Comparison of ENCODE assay signal across 12 cellular contexts in the genomic region with DNA sequence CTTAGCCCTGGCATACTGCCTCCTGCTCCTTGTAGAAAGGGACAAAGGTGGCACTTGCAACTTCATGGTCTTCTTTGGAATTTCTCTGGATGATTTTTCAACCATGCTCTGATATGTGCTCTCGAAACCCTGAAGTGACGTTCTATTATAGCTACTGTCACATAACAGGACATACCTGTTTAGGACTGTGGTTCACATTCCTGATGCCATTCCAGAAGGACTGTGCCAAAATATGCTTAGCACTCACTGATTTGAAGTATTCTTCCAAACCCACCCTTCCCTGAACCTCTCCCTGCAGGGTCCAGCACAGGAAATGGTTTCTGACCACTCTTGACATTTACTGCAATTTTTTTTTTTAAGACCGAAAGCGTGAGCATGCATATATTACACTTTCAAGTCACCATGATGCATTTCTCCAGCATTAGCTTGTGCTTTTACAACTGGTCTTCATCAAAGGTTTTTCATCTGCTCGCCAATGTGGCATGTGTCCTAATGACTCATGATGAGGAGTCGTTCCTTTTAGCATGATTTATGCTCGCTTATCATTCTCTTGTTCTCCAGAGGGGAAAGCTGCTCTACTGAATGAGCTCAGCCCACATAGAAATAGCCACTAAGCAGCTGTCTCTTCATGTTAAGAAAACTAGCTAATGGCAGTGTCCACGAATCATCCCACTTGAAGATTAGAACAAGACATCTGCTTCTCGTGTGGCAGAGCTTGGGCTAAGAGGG.
DNase-seq lines count a peak whose midpoint lies in the region; ATAC-seq, FAIRE-seq and TF ChIP-seq lines count a peak whose summit lies in the region.
"Had no signal": no experiment of that assay in that cellular context is flagged by ENCODE, and none has a peak within 500 bp of the region (broad histone marks: within the 10 kb centered on the region; RNA-seq: fewer than 3 reads in every experiment).

No MANE protein-coding gene starts in this region.

- POLR2A ChIA-PET in T-cell (lab: Charles Lee) = no interaction called here

- CTCF ChIA-PET in T-cell (lab: Charles Lee) = no interaction called here

- peak; percentile 99 for DNase-seq in GM04504 (ENCODE audit: low read depth)
- peak; percentile 76 for DNase-seq in SW480 (ENCODE audit: low spot score)
- DNase-seq in foreskin fibroblast = peak; percentile 97 to 98
- peak; percentile 99 for DNase-seq in skeletal muscle cell (ENCODE audit: low read depth)
- DNase-seq in GM19239 (ENCODE audit: insufficient read length, low spot score) = no peak
- DNase-seq in HT-29 (ENCODE audit: low spot score) = no peak
- DNase-seq in T-cell = no peak
- DNase-seq: effector memory CD4-positive, alpha-beta T cell; NCI-H146 had no signal

- peaks cover 0 to 6% of the 10 kb centered on the region in 2 donors for H3K27me3 Mint-ChIP-seq in T-cell

- H3K36me3 Mint-ChIP-seq in T-cell = no peaks in the 10 kb centered on the region
- H3K36me3 Mint-ChIP-seq: mesothelial cell of epicardium had no signal

- H3K4me1 Mint-ChIP-seq in T-cell = no peaks in the 10 kb centered on the region

- ATAC-seq in HG03342 (IDR thresholded peaks at IDR 0.05; ENCODE audit: unreplicated experiment) (no peak), T-cell (replicated peaks in 1 of 4) (no peak)

- H3K9me3 Mint-ChIP-seq in T-cell = peaks cover 7 to 13% (median 11%) of the 10 kb centered on the region in 3 donors

- no peak overlapping the region for H3K4me3 ChIP-seq in foreskin fibroblast (ENCODE audit: low read depth in 1 of 2, low read length in 2 of 2)
- H3K4me3 ChIP-seq in skeletal muscle cell (ENCODE audit: low read depth, low read length) = no peak overlapping the region
- H3K4me3 ChIP-seq: thoracic aorta had no signal

- no peak overlapping the region for H3K4me3 Mint-ChIP-seq in T-cell
- H3K4me3 Mint-ChIP-seq: mesothelial cell of epicardium had no signal

- TF ChIP-seq CTCF in foreskin fibroblast (IDR thresholded peaks at IDR 0.05; ENCODE audit: low read depth, low read length) = no peak

- no peak overlapping the region for H3K27ac Mint-ChIP-seq in T-cell
- H3K27ac Mint-ChIP-seq: mesothelial cell of epicardium had no signal

- FAIRE-seq in GM19239 (lab: Jason Lieb, UNC) = no peak

Comparison
In these comparisons a context has a peak if more than half of its experiments do, and no peak if none do; other contexts are left out.
1. DNase-seq: peak in GM04504 (single experiment), SW480 (single experiment), foreskin fibroblast (2 of 2) and skeletal muscle cell (single experiment); none in GM19239 (single experiment), HT-29 (single experiment) and T-cell (0 of 34).